Comparison of ENCODE assay signal across 2 cellular contexts in the genomic region with DNA sequence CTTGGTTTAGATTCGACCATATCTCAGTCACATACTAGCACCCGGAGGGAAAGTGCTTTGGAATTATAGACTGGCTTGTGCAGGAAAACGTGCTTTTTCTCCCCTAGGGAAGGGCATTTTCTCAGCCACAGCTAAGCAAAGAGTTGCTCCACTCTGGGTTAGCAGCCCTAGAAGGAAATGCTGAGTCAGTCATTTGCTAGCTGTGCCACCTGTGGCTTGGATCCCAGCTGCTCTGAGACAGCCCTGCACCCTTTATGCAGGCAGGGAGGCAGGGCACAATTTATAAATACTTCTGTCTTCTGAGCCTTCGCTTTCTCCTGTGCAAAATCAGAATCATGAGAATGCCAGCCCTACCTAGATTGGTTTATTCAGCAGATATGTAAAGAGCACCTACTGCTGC.
TF ChIP-seq lines count a peak whose summit lies in the region.

No MANE protein-coding gene starts in this region.

TF ChIP-seq in HEK293, 187 proteins besides CTCF, POLR2A, EP300 and RAD21:
- TF ChIP-seq KLF9 (tag by site-specific recombination; IDR thresholded peaks at IDR 0.05; ENCODE audit: low read depth) = no peak
- peak; percentile 37; the same call in 1 of the 2 replicates for TF ChIP-seq SCRT2 (tag by site-specific recombination; IDR thresholded peaks at IDR 0.05)

TF ChIP-seq in K562, 482 proteins besides CTCF, POLR2A, EP300 and RAD21:
- peak; percentile 85 for TF ChIP-seq MAFK (IDR thresholded peaks at IDR 0.05; ENCODE audit: low read length)
- peak; percentile 85 for TF ChIP-seq C11orf30 (IDR thresholded peaks at IDR 0.05; ENCODE audit: low read depth)
- peak; percentile 90 for TF ChIP-seq ZNF316 (IDR thresholded peaks at IDR 0.05)
- TF ChIP-seq MAFF (IDR thresholded peaks at IDR 0.05; ENCODE audit: low read length) = peak; percentile 84
- TF ChIP-seq HEY1 (CRISPR knock-in tag; IDR thresholded peaks at IDR 0.05; ENCODE audit: borderline replicate concordance) = no peak
- peak; percentile 66 for TF ChIP-seq MAFG (tag; conservative IDR thresholded peaks at IDR 0.05)
- TF ChIP-seq ARHGAP35 (IDR thresholded peaks at IDR 0.05; ENCODE audit: partially characterized antibody) = no peak
